ENCODE assay signal across 13 cellular contexts in genomic region chr9:78695521-78695920, GRCh38.
A peak's percentile ranks its signal among the peaks of the same experiment; 100 is the strongest.
DNase-seq lines count a peak whose midpoint lies in the region; ATAC-seq and TF ChIP-seq lines count a peak whose summit lies in the region.
"Had no signal": no experiment of that assay in that cellular context is flagged by ENCODE, and none has a peak within 500 bp of the region (broad histone marks: within the 10 kb centered on the region; RNA-seq: fewer than 3 reads in every experiment).

No MANE protein-coding gene starts in this region.

- H3K4me3 Mint-ChIP-seq in CD14-positive monocyte: peak overlapping the region; percentile 73 to 89
- no peak overlapping the region for H3K4me3 Mint-ChIP-seq in activated CD4-positive, alpha-beta memory T cell treated with anti-CD3 and anti-CD28 coated beads for 36 hours
- H3K4me3 Mint-ChIP-seq: stimulated activated effector memory CD8-positive, alpha-beta T cell treated with anti-CD3 and anti-CD28 coated beads, Interleukin-12 subunit alpha, Interleukin-12 subunit beta, amount 100 ng/mL, for 72 hours had no signal

- H3K27ac Mint-ChIP-seq in CD14-positive monocyte: peak overlapping the region in 3 of 7 donors; percentile 3 to 50 (median 40)
- no peak overlapping the region for H3K27ac Mint-ChIP-seq in activated CD4-positive, alpha-beta memory T cell treated with anti-CD3 and anti-CD28 coated beads for 36 hours
- H3K27ac Mint-ChIP-seq: stimulated activated effector memory CD8-positive, alpha-beta T cell treated with anti-CD3 and anti-CD28 coated beads, Interleukin-12 subunit alpha, Interleukin-12 subunit beta, amount 100 ng/mL, for 72 hours had no signal

- CTCF ChIA-PET in activated CD4-positive, alpha-beta memory T cell treated with anti-CD3 and anti-CD28 coated beads for 36 hours (lab: Charles Lee): no interaction called here

- POLR2A ChIA-PET in activated CD4-positive, alpha-beta memory T cell treated with anti-CD3 and anti-CD28 coated beads for 36 hours (lab: Charles Lee): no interaction called here

- H3K27me3 Mint-ChIP-seq in CD14-positive monocyte (ENCODE audit: low read depth in 3 of 3): peaks cover 0 to 2% (median 2%) of the 10 kb centered on the region in 3 donors
- peaks cover 2% of the 10 kb centered on the region for H3K27me3 Mint-ChIP-seq in activated CD4-positive, alpha-beta memory T cell treated with anti-CD3 and anti-CD28 coated beads for 36 hours

- no peak for DNase-seq in CD14-positive monocyte (ENCODE audit: low spot score)
- peak; percentile 34 for DNase-seq in KBM-7
- peak; percentile 94 for DNase-seq in NCI-H2171 (lab: John Stamatoyannopoulos, UW)
- DNase-seq in sciatic nerve (ENCODE audit: low spot score): no peak
- no peak for DNase-seq in NCI-H1048 (lab: John Stamatoyannopoulos, UW)
- DNase-seq in activated CD4-positive, alpha-beta memory T cell treated with anti-CD3 and anti-CD28 coated beads for 36 hours: no peak
- DNase-seq: amniotic stem cell, NCI-H526, SJCRH30, uterus had no signal

- H3K9me3 ChIP-seq in endocrine pancreas (ENCODE audit: control insufficient read depth, low read length): no peaks in the 10 kb centered on the region
- H3K9me3 ChIP-seq: SJCRH30, uterus had no signal

- H3K9me3 Mint-ChIP-seq in CD14-positive monocyte: peaks cover 0 to under 1% (median 0%) of the 10 kb centered on the region in 7 donors
- no peaks in the 10 kb centered on the region for H3K9me3 Mint-ChIP-seq in activated CD4-positive, alpha-beta memory T cell treated with anti-CD3 and anti-CD28 coated beads for 36 hours

- in situ Hi-C loops in KBM-7 (cut with MboI; ENCODE audit: low pct_unique_long_range_greater_than_20kb, low sequenced_read_pairs): no loop called here

- peaks cover 50% of the 10 kb centered on the region for H3K4me1 Mint-ChIP-seq in CD14-positive monocyte
- H3K4me1 Mint-ChIP-seq in activated CD4-positive, alpha-beta memory T cell treated with anti-CD3 and anti-CD28 coated beads for 36 hours (ENCODE audit: low read depth): no peaks in the 10 kb centered on the region
- H3K4me1 Mint-ChIP-seq: stimulated activated effector memory CD8-positive, alpha-beta T cell treated with anti-CD3 and anti-CD28 coated beads, Interleukin-12 subunit alpha, Interleukin-12 subunit beta, amount 100 ng/mL, for 72 hours had no signal

- H3K36me3 Mint-ChIP-seq in CD14-positive monocyte: no peaks in the 10 kb centered on the region
- H3K36me3 Mint-ChIP-seq in activated CD4-positive, alpha-beta memory T cell treated with anti-CD3 and anti-CD28 coated beads for 36 hours: no peaks in the 10 kb centered on the region
- H3K36me3 Mint-ChIP-seq: stimulated activated effector memory CD8-positive, alpha-beta T cell treated with anti-CD3 and anti-CD28 coated beads, Interleukin-12 subunit alpha, Interleukin-12 subunit beta, amount 100 ng/mL, for 72 hours had no signal

- H3K27me3 ChIP-seq in endocrine pancreas (ENCODE audit: control insufficient read depth, insufficient read depth, low read length): no peaks in the 10 kb centered on the region
- H3K27me3 ChIP-seq: SJCRH30, uterus had no signal

- peak overlapping the region; percentile 57 for H3K4me3 ChIP-seq in endocrine pancreas (ENCODE audit: control insufficient read depth, insufficient read depth, low read length)
- H3K4me3 ChIP-seq: SJCRH30, uterus had no signal

- intact Hi-C loops in CD14-positive monocyte (cut with micrococcal nuclease) (no loop called here), sciatic nerve (cut with DNase I) (no loop called here)
- intact Hi-C loops in activated CD4-positive, alpha-beta memory T cell treated with anti-CD3 and anti-CD28 coated beads for 36 hours (cut with micrococcal nuclease): no loop called here

- peaks cover 9% of the 10 kb centered on the region for H3K4me1 ChIP-seq in endocrine pancreas (ENCODE audit: control insufficient read depth, insufficient read depth, low read length)
- H3K4me1 ChIP-seq: uterus had no signal

- no peak for TF ChIP-seq CTCF in CD14-positive monocyte (IDR thresholded peaks at IDR 0.05)

- no peaks in the 10 kb centered on the region for H3K36me3 ChIP-seq in endocrine pancreas (ENCODE audit: control insufficient read depth, insufficient read depth, low read length)
- H3K36me3 ChIP-seq: SJCRH30, uterus had no signal

- ATAC-seq in HG03175 (IDR thresholded peaks at IDR 0.05; ENCODE audit: unreplicated experiment): no peak
- no peak for ATAC-seq in sciatic nerve
- ATAC-seq: stimulated activated effector memory CD8-positive, alpha-beta T cell treated with anti-CD3 and anti-CD28 coated beads, Interleukin-12 subunit alpha, Interleukin-12 subunit beta, amount 100 ng/mL, for 72 hours had no signal

- no peak overlapping the region for H3K9ac ChIP-seq in endocrine pancreas (ENCODE audit: control insufficient read depth, insufficient read depth, low read length)

Comparison
In these comparisons a context has a peak if more than half of its experiments do, and no peak if none do; other contexts are left out.
1. DNase-seq: peak in KBM-7 (single experiment) and NCI-H2171 (single experiment); none in CD14-positive monocyte (single experiment), sciatic nerve (single experiment), NCI-H1048 (single experiment) and activated CD4-positive, alpha-beta memory T cell treated with anti-CD3 and anti-CD28 coated beads for 36 hours (single experiment).